Comparison of ENCODE assay signal across 8 cellular contexts in genomic region chr12:122965356-122965755, GRCh38. TPM values are rescaled to one million over a fixed set of nuclear protein-coding genes. Genes with fewer than 3 reads are reported as not detected.
DNase-seq lines count a peak whose midpoint lies in the region; ATAC-seq, FAIRE-seq and TF ChIP-seq lines count a peak whose summit lies in the region.

No MANE protein-coding gene starts in this region.

- peaks cover 14% of the 10 kb centered on the region for H3K4me1 Mint-ChIP-seq in mesothelial cell of epicardium

- H4K20me1 ChIP-seq in GM12878 (ENCODE audit: control insufficient read depth, insufficient read depth), result peaks cover 3% of the 10 kb centered on the region

- CTCF ChIA-PET in A549 (lab: Yijun Ruan, JAX) (interaction anchor here (1.0 to 5.8 kb wide), 7 partner anchors 11 to 273 kb away, joined by 3 to 47 read pairs (median 4); no protein-coding TSS in a partner anchor), HEK293 (lab: Yijun Ruan, JAX) (interaction anchor here (0.5 to 1.5 kb wide), 5 partner anchors 11 to 1332 kb away, joined by 3 to 6 read pairs (median 3); no protein-coding TSS in a partner anchor), GM12878 (lab: Yijun Ruan, JAX) (no interaction called here)

- H3K9me3 ChIP-seq in A549 (no peaks in the 10 kb centered on the region), HEK293 (ENCODE audit: control insufficient read depth, insufficient read depth, low read depth, low read length) (no peaks in the 10 kb centered on the region), GM12878 (replicated peaks; ENCODE audit: control insufficient read depth, insufficient read depth, low read length) (no peaks in the 10 kb centered on the region), gastroesophageal sphincter (no peaks in the 10 kb centered on the region)

- H3K36me3 ChIP-seq in HEK293 (ENCODE audit: control insufficient read depth in 2 of 2, insufficient read depth in 1 of 2, low read length in 2 of 2) (peaks cover 0 to under 1% of the 10 kb centered on the region in 2 experiments; a peak in 2 of 3 replicates), GM12878 (ENCODE audit: control insufficient read depth in 2 of 2, insufficient read depth in 2 of 2, low read length in 1 of 2) (no peaks in the 10 kb centered on the region), gastroesophageal sphincter (no peaks in the 10 kb centered on the region)

- no peak for TF ChIP-seq POLR2A in A549 (IDR thresholded peaks at IDR 0.05; ENCODE audit: low read length)
- TF ChIP-seq POLR2A in GM12878 (IDR thresholded peaks at IDR 0.05; ENCODE audit: low read depth, low read length), result no peak
- no peak for TF ChIP-seq POLR2A in gastroesophageal sphincter (IDR thresholded peaks at IDR 0.05)

- TF ChIP-seq EP300 in A549 (IDR thresholded peaks at IDR 0.05) (no peak), GM12878 (IDR thresholded peaks at IDR 0.05; ENCODE audit: borderline replicate concordance in 1 of 2, control insufficient read depth in 1 of 2, low read depth in 2 of 2, low read length in 2 of 2) (no peak), gastroesophageal sphincter (IDR thresholded peaks at IDR 0.05) (no peak)

- H3K27me3 ChIP-seq in GM12878 (replicated peaks in 1 of 2; ENCODE audit: control insufficient read depth in 2 of 2, insufficient read depth in 2 of 2, low read length in 1 of 2), result no peaks in the 10 kb centered on the region
- H3K27me3 ChIP-seq in gastroesophageal sphincter, result no peaks in the 10 kb centered on the region

- RAD21 ChIA-PET in GM12878 (lab: Charles Lee; ENCODE audit: unreplicated experiment), result interaction anchor here (1.0 kb wide), 1 partner anchor 84 kb away, joined by 3 read pairs; no protein-coding TSS in a partner anchor

- H3K36me3 Mint-ChIP-seq in mesothelial cell of epicardium, result no peaks in the 10 kb centered on the region

- H3K4me1 ChIP-seq in A549 (peaks cover 21% of the 10 kb centered on the region), HEK293 (ENCODE audit: control insufficient read depth, insufficient read depth, low read length) (peaks cover 12% of the 10 kb centered on the region), GM12878 (ENCODE audit: control insufficient read depth, insufficient read depth, low read length) (peaks cover 4% of the 10 kb centered on the region; the same call in 1 of the 2 replicates), gastroesophageal sphincter (peaks cover 0 to 50% (median 24%) of the 10 kb centered on the region in 3 donors)

- H3K9ac ChIP-seq in GM12878 (ENCODE audit: control insufficient read depth, insufficient read depth, low read length), result no peak overlapping the region

- ATAC-seq in A549 (peak; percentile 25 to 31; a peak in 5 of 6 replicates), GM12878 (0 out of 3 replicates have a peak, but pooled peaks have one; percentile 9), GM19395 (IDR thresholded peaks at IDR 0.05; ENCODE audit: unreplicated experiment) (no peak), GM18858 (IDR thresholded peaks at IDR 0.05; ENCODE audit: unreplicated experiment) (no peak), gastroesophageal sphincter (no peak)

- in situ Hi-C loops in GM12878 (cut with MboI), result no loop called here

- TF ChIP-seq CTCF in A549 (IDR thresholded peaks at IDR 0.05) (no peak), HEK293 (tag by site-specific recombination; IDR thresholded peaks at IDR 0.05) (no peak), GM12878 (IDR thresholded peaks at IDR 0.05 in 2 of 3, conservative IDR thresholded peaks at IDR 0.05 in 1 of 3; ENCODE audit: control insufficient read depth in 2 of 3, extremely low read depth in 1 of 3, insufficient read depth in 1 of 3, low read depth in 3 of 3, low read length in 3 of 3) (no peak), mesothelial cell of epicardium (IDR thresholded peaks at IDR 0.05; ENCODE audit: unreplicated experiment) (no peak), gastroesophageal sphincter (IDR thresholded peaks at IDR 0.05) (no peak)

- SMC1A ChIA-PET in GM12878 (lab: Charles Lee; ENCODE audit: uncharacterized antibody, unreplicated experiment), result interaction anchor here (0.6 to 1.7 kb wide), 3 partner anchors 9 to 105 kb away, joined by 3 to 7 read pairs (median 3); no protein-coding TSS in a partner anchor

- 70% methylated on average over 11 of the region's 11 CpGs for WGBS in A549 (ENCODE audit: missing lambda C conversion rate)
- 54% methylated on average over 9 of the region's 11 CpGs for WGBS in GM12878 (ENCODE audit: insufficient coverage, insufficient replicate concordance, low lambda C conversion rate, missing lambda C conversion rate)
- 29% methylated on average over 2 of the region's 11 CpGs; no CpG with 5 or more reads in 1 of the 2 donors for WGBS in gastroesophageal sphincter (ENCODE audit: low coverage in 1 of 2), 2 donors

- no peak overlapping the region for H2AFZ ChIP-seq in GM12878 (ENCODE audit: control insufficient read depth, low read depth, low read length)

- no peaks in the 10 kb centered on the region for H3K79me2 ChIP-seq in GM12878 (ENCODE audit: control insufficient read depth, insufficient read depth, low read length)

- H3K9me3 Mint-ChIP-seq in mesothelial cell of epicardium, result no peaks in the 10 kb centered on the region

- BruUV-seq in GM12878 (replicated peaks; lab: Mats Ljungman, UMichigan), result no TSS peak

- intact Hi-C loops in GM12878 (cut with micrococcal nuclease; ENCODE audit: unreplicated experiment), result no loop called here

- H3K27ac Mint-ChIP-seq in mesothelial cell of epicardium, result no peak overlapping the region

- peak overlapping the region; percentile 77; the same call in 2 of the 3 replicates for H3K4me3 ChIP-seq in A549
- no peak overlapping the region for H3K4me3 ChIP-seq in HEK293 (ENCODE audit: low read depth, low read length)
- no peak overlapping the region for H3K4me3 ChIP-seq in GM12878
- peak overlapping the region in 1 of 2 donors; percentile 66 for H3K4me3 ChIP-seq in gastroesophageal sphincter

- DNase-seq in A549 (ENCODE audit: low read depth in 1 of 2, low spot score in 1 of 2) (no peak), GM12878 (ENCODE audit: low read depth, low spot score) (no peak), mesothelial cell of epicardium (ENCODE audit: low spot score in 2 of 2, unreplicated experiment in 2 of 2) (no peak), NCI-H446 treated with DMSO at 0.1 percent for 48 hours (lab: John Stamatoyannopoulos, UW) (no peak)

- H3K27ac ChIP-seq in A549, result peak overlapping the region in 1 of 2 experiments; percentile 83; a peak in 4 of 6 replicates
- H3K27ac ChIP-seq in HEK293 (ENCODE audit: extremely low read depth, low read depth, low read length), result peak overlapping the region; percentile 48; the same call in 1 of the 2 replicates
- no peak overlapping the region for H3K27ac ChIP-seq in GM12878 (ENCODE audit: control insufficient read depth, insufficient read depth)
- peak overlapping the region in 2 of 4 donors; percentile 72 to 74 for H3K27ac ChIP-seq in gastroesophageal sphincter

- peak overlapping the region; percentile 67 for H3K4me3 Mint-ChIP-seq in mesothelial cell of epicardium

- peak overlapping the region; percentile 98 for H3K4me2 ChIP-seq in A549
- no peak overlapping the region for H3K4me2 ChIP-seq in GM12878 (ENCODE audit: control insufficient read depth, insufficient read depth)

- FAIRE-seq in A549 (lab: Jason Lieb, UNC) (no peak), GM12878 (lab: Jason Lieb, UNC) (no peak)

- TF ChIP-seq RAD21 in A549 (conservative IDR thresholded peaks at IDR 0.05 in 1 of 2, IDR thresholded peaks at IDR 0.05 in 1 of 2), result no peak
- no peak for TF ChIP-seq RAD21 in GM12878 (IDR thresholded peaks at IDR 0.05; ENCODE audit: insufficient read depth, low read depth, low read length)

- POLR2A ChIA-PET in A549 (lab: Yijun Ruan, JAX) (interaction anchor here (0.5 to 1.6 kb wide), 3 partner anchors 10 to 268 kb away, joined by 3 to 18 read pairs (median 14); partner anchors contain the start of genes MPHOSPH9, MTRFR and OGFOD2), HEK293 (lab: Yijun Ruan, JAX) (interaction anchor here (0.7 to 2.6 kb wide), 6 partner anchors 10 to 515 kb away, joined by 3 to 36 read pairs (median 6); partner anchors contain the start of genes MPHOSPH9, MTRFR and OGFOD2), GM12878 (lab: Charles Lee) (interaction anchor here (0.7 to 1.0 kb wide), 2 partner anchors 9 to 19 kb away, joined by 3 read pairs; no protein-coding TSS in a partner anchor)

- H3K27me3 Mint-ChIP-seq in mesothelial cell of epicardium (ENCODE audit: low read depth), result no peaks in the 10 kb centered on the region

RNA-seq across cellular contexts. Expression of gene ABCB9, which starts 0.9 kb away (rescaled TPM):
- polyA plus RNA-seq in A549 (2011; rRNA removed), result 2.7 and 3.1 TPM in 2 replicates
- 4.5 and 6.7 TPM in 2 replicates for polyA plus RNA-seq in A549 (2012; cell fraction: cytosol; rRNA removed)
- 13.3 and 15.2 TPM in 2 replicates for polyA plus RNA-seq in A549 (2012; cell fraction: nucleus; rRNA removed)
- polyA plus RNA-seq in A549 (2017; fragmentation: RNase III; extraction: RNeasy Plus Mini Kit Qiagen cat#74134 plus additional on column Dnase treatment), result 4.8 to 5.8 TPM (median 5.0 TPM) in 3 replicates
- 10.3 and 10.5 TPM in 2 replicates for polyA minus RNA-seq in A549 (2011; rRNA and poly(A)+ RNA removed)
- 6.3 and 9.0 TPM in 2 replicates for total RNA-seq in GM12878 (2013; cell fraction: nucleolus; rRNA removed)
- 4.0 and 4.1 TPM in 2 replicates for total RNA-seq in GM12878 (2014; rRNA removed)
- 2.7 and 3.0 TPM in 2 replicates for total RNA-seq in GM12878 (2014; rRNA removed; fragmentation: Illumina TruSeq; extraction: Trizol)
- 3.7 and 4.9 TPM in 2 replicates for total RNA-seq in GM12878 (2021)
- 0.63 TPM for polyA plus RNA-seq in GM12878 (2011; ENCODE audit: low read depth)
- polyA plus RNA-seq in GM12878 (2011; rRNA removed), result 0.58 and 0.85 TPM in 2 replicates
- 0.69 and 0.87 TPM in 2 replicates for polyA plus RNA-seq in GM12878 (2011; cell fraction: cytosol; rRNA removed)
- polyA plus RNA-seq in GM12878 (2011; cell fraction: nucleus; rRNA removed), result 2.0 and 2.6 TPM in 2 replicates
- 1.6 and 2.9 TPM in 2 replicates for polyA plus RNA-seq in GM12878 (2012)
- 0.65 and 1.4 TPM in 2 replicates for polyA plus RNA-seq in GM12878 (2014; fragmentation: Illumina TruSeq; extraction: Trizol)
- polyA plus RNA-seq in GM12878 (2014; fragmentation: Nextera tagmentation; extraction: Ambion mirVana), result under 1 TPM; 0.37 to 0.43 TPM
- 4.6 and 5.3 TPM in 2 replicates for polyA plus RNA-seq in GM12878 (2014; rRNA removed)
- 1 to 10 TPM; 3.2 to 4.3 TPM for polyA plus RNA-seq in GM12878 (2016; fragmentation: Nextera tagmentation; extraction: Ambion mirVana)
- polyA minus RNA-seq in GM12878 (2011; rRNA and poly(A)+ RNA removed), result 2.5 and 3.1 TPM in 2 replicates
- 0.94 and 1.2 TPM in 2 replicates for polyA minus RNA-seq in GM12878 (2011; cell fraction: cytosol; rRNA and poly(A)+ RNA removed)
- polyA minus RNA-seq in GM12878 (2011; cell fraction: nucleus; rRNA and poly(A)+ RNA removed), result 1.9 and 3.5 TPM in 2 replicates
- 14.9 to 16.7 TPM (median 16.1 TPM) in 3 replicates for total RNA-seq in mesothelial cell of epicardium
- total RNA-seq in gastroesophageal sphincter, result 1 to 10 TPM; 2.3 to 8.4 (median 3.5) TPM

RNA-seq across cellular contexts. Expression of gene OGFOD2, which starts 9.7 kb away (rescaled TPM):
- polyA plus RNA-seq in A549 (2011; rRNA removed), result 11.0 and 11.8 TPM in 2 replicates
- 26.7 and 34.0 TPM in 2 replicates for polyA plus RNA-seq in A549 (2012; cell fraction: cytosol; rRNA removed)
- polyA plus RNA-seq in A549 (2012; cell fraction: nucleus; rRNA removed), result 88.1 and 96.6 TPM in 2 replicates
- polyA plus RNA-seq in A549 (2017; fragmentation: RNase III; extraction: RNeasy Plus Mini Kit Qiagen cat#74134 plus additional on column Dnase treatment), result 15.7 to 18.2 TPM (median 17.5 TPM) in 3 replicates
- polyA minus RNA-seq in A549 (2011; rRNA and poly(A)+ RNA removed), result 17.6 and 21.3 TPM in 2 replicates
- 27.8 and 32.6 TPM in 2 replicates for total RNA-seq in GM12878 (2013; cell fraction: nucleolus; rRNA removed)
- 14.3 and 16.9 TPM in 2 replicates for total RNA-seq in GM12878 (2014; rRNA removed)
- 5.4 and 6.3 TPM in 2 replicates for total RNA-seq in GM12878 (2014; rRNA removed; fragmentation: Illumina TruSeq; extraction: Trizol)
- total RNA-seq in GM12878 (2021), result 18.7 and 21.8 TPM in 2 replicates
- polyA plus RNA-seq in GM12878 (2011; ENCODE audit: low read depth), result 3.8 TPM
- 9.2 and 15.6 TPM in 2 replicates for polyA plus RNA-seq in GM12878 (2011; rRNA removed)
- 22.2 and 29.7 TPM in 2 replicates for polyA plus RNA-seq in GM12878 (2011; cell fraction: cytosol; rRNA removed)
- polyA plus RNA-seq in GM12878 (2011; cell fraction: nucleus; rRNA removed), result 133 TPM in 2 replicates
- polyA plus RNA-seq in GM12878 (2012), result 11.6 and 12.2 TPM in 2 replicates
- polyA plus RNA-seq in GM12878 (2014; fragmentation: Illumina TruSeq; extraction: Trizol), result 3.3 and 4.5 TPM in 2 replicates
- 1 to 10 TPM in 1 of 2 experiments, under 1 TPM in 1; 0.93 to 1.8 TPM for polyA plus RNA-seq in GM12878 (2014; fragmentation: Nextera tagmentation; extraction: Ambion mirVana)
- 28.0 and 29.2 TPM in 2 replicates for polyA plus RNA-seq in GM12878 (2014; rRNA removed)
- 10 to 100 TPM; 27.3 to 28.6 TPM for polyA plus RNA-seq in GM12878 (2016; fragmentation: Nextera tagmentation; extraction: Ambion mirVana)
- polyA minus RNA-seq in GM12878 (2011; rRNA and poly(A)+ RNA removed), result 12.7 and 19.0 TPM in 2 replicates
- polyA minus RNA-seq in GM12878 (2011; cell fraction: cytosol; rRNA and poly(A)+ RNA removed), result 4.3 and 8.1 TPM in 2 replicates
- polyA minus RNA-seq in GM12878 (2011; cell fraction: nucleus; rRNA and poly(A)+ RNA removed), result 25.4 and 30.1 TPM in 2 replicates
- total RNA-seq in mesothelial cell of epicardium, result 13.8 to 15.0 TPM (median 14.9 TPM) in 3 replicates
- 10 to 100 TPM in 1 of 4 donors, 1 to 10 TPM in 3; 7.3 to 10.7 (median 8.3) TPM for total RNA-seq in gastroesophageal sphincter

RNA-seq across cellular contexts. Expression of gene ARL6IP4, which starts 15.1 kb away (rescaled TPM):
- 152 and 209 TPM in 2 replicates for polyA plus RNA-seq in A549 (2011; rRNA removed)
- 289 and 369 TPM in 2 replicates for polyA plus RNA-seq in A549 (2012; cell fraction: cytosol; rRNA removed)
- 208 and 222 TPM in 2 replicates for polyA plus RNA-seq in A549 (2012; cell fraction: nucleus; rRNA removed)
- polyA plus RNA-seq in A549 (2017; fragmentation: RNase III; extraction: RNeasy Plus Mini Kit Qiagen cat#74134 plus additional on column Dnase treatment), result 196 to 211 TPM (median 208 TPM) in 3 replicates
- polyA minus RNA-seq in A549 (2011; rRNA and poly(A)+ RNA removed), result 39.6 and 41.8 TPM in 2 replicates
- 25.4 and 26.0 TPM in 2 replicates for total RNA-seq in GM12878 (2013; cell fraction: nucleolus; rRNA removed)
- total RNA-seq in GM12878 (2014; rRNA removed), result 190 TPM in 2 replicates
- total RNA-seq in GM12878 (2014; rRNA removed; fragmentation: Illumina TruSeq; extraction: Trizol), result 174 and 188 TPM in 2 replicates
- 200 and 201 TPM in 2 replicates for total RNA-seq in GM12878 (2021)
- polyA plus RNA-seq in GM12878 (2011; ENCODE audit: low read depth), result 52.4 TPM
- polyA plus RNA-seq in GM12878 (2011; rRNA removed), result 106 and 137 TPM in 2 replicates
- polyA plus RNA-seq in GM12878 (2011; cell fraction: cytosol; rRNA removed), result 140 and 213 TPM in 2 replicates
- polyA plus RNA-seq in GM12878 (2011; cell fraction: nucleus; rRNA removed), result 267 and 296 TPM in 2 replicates
- 131 and 139 TPM in 2 replicates for polyA plus RNA-seq in GM12878 (2012)
- polyA plus RNA-seq in GM12878 (2014; fragmentation: Illumina TruSeq; extraction: Trizol), result 53.4 and 144 TPM in 2 replicates
- polyA plus RNA-seq in GM12878 (2014; fragmentation: Nextera tagmentation; extraction: Ambion mirVana), result 10 to 100 TPM in 1 of 2 experiments, 1 to 10 TPM in 1; 2.5 to 14.1 TPM
- polyA plus RNA-seq in GM12878 (2014; rRNA removed), result 188 and 210 TPM in 2 replicates
- polyA plus RNA-seq in GM12878 (2016; fragmentation: Nextera tagmentation; extraction: Ambion mirVana), result 100 to 1,000 TPM; 319 to 320 TPM
- polyA minus RNA-seq in GM12878 (2011; rRNA and poly(A)+ RNA removed), result 32.8 and 49.1 TPM in 2 replicates
- polyA minus RNA-seq in GM12878 (2011; cell fraction: cytosol; rRNA and poly(A)+ RNA removed), result 21.2 and 37.3 TPM in 2 replicates
- polyA minus RNA-seq in GM12878 (2011; cell fraction: nucleus; rRNA and poly(A)+ RNA removed), result 13.5 and 17.7 TPM in 2 replicates
- total RNA-seq in mesothelial cell of epicardium, result 120 to 133 TPM (median 122 TPM) in 3 replicates
- 100 to 1,000 TPM; 251 to 343 (median 302) TPM for total RNA-seq in gastroesophageal sphincter

Comparison
In these comparisons a context has a peak if more than half of its experiments do, and no peak if none do; other contexts are left out.
1. ATAC-seq: peak in A549 (2 of 2) and GM12878 (single experiment); none in GM19395 (single experiment), GM18858 (single experiment) and gastroesophageal sphincter (single experiment).